In the genomic region with DNA sequence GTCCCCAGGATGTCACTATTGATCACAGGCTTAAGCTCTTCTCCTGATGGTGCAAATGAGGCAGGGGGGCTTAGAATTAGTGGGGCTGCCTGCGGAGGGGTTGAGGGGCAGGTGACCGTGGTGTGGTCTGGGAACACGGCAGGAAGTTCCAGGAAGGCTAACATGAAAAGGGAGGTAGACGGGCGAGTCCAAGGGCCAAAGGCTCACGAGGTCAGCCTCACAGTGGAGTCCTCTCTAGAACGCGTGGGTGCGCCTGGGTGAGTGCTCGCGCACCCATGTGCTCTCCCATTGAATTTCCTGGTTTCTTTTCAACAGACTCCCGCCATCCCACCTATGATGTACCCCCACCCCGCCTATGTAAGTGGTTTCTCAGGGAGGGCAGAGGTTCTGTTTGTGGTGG, we compare ENCODE assay signal across 28 cellular contexts.
"Had no signal": no experiment of that assay in that cellular context is flagged by ENCODE, and none has a peak within 500 bp of the region (broad histone marks: within the 10 kb centered on the region; RNA-seq: fewer than 3 reads in every experiment).

No MANE protein-coding gene starts in this region.

- DNase-seq: cortex of kidney; dorsolateral prefrontal cortex; effector CD8-positive, alpha-beta T cell; endodermal cell; foreskin fibroblast; gastrocnemius medialis; heart left ventricle; hippocampal formation; kidney glomerular epithelial cell; naive thymus-derived CD4-positive, alpha-beta T cell; nucleus accumbens; sigmoid colon; spleen; stimulated activated CD4-positive, alpha-beta T cell treated with anti-CD3 and anti-CD28 coated beads, Interleukin-1b, Interleukin-23, amount 100 ng/mL, for 48 hours; stimulated activated CD4-positive, alpha-beta T cell treated with anti-CD3 and anti-CD28 coated beads, Interleukin-4, amount 100 ng/mL, for 1 hour; stimulated activated CD8-positive, alpha-beta memory T cell treated with anti-CD3 and anti-CD28 coated beads, Interleukin-4, amount 100 ng/mL, for 48 hours; stimulated activated naive CD4-positive, alpha-beta T cell treated with Interleukin-2 at 50 U/mL for 16 hours; stomach; thyroid gland had no signal

- H2AFZ ChIP-seq: neural progenitor cell had no signal

- H3K36me3 ChIP-seq: gastrocnemius medialis, neural progenitor cell, prostate gland, right atrium auricular region, thyroid gland had no signal

- H3K9ac ChIP-seq: neural progenitor cell had no signal

- H3K4me3 Mint-ChIP-seq: endodermal cell; memory B cell; naive thymus-derived CD4-positive, alpha-beta T cell; nephron; neural progenitor cell; type B pancreatic cell had no signal

- H3K27me3 Mint-ChIP-seq: memory B cell; naive thymus-derived CD4-positive, alpha-beta T cell; type B pancreatic cell had no signal

- H3K27me3 ChIP-seq: dorsolateral prefrontal cortex, gastrocnemius medialis, heart left ventricle, neural progenitor cell, right atrium auricular region, sigmoid colon, spleen, stomach, thyroid gland had no signal

- H3K9me3 Mint-ChIP-seq: endodermal cell; memory B cell; naive thymus-derived CD4-positive, alpha-beta T cell; nephron; neural progenitor cell; type B pancreatic cell had no signal

- H3K27ac ChIP-seq: dorsolateral prefrontal cortex, epithelial cell of prostate, gastrocnemius medialis, heart left ventricle, neural progenitor cell, prostate gland, right atrium auricular region, sigmoid colon, spleen, thyroid gland had no signal

- H3K4me2 ChIP-seq: neural progenitor cell had no signal

- H3K4me3 ChIP-seq: dorsolateral prefrontal cortex, gastrocnemius medialis, heart left ventricle, lung, neural progenitor cell, prostate gland, right atrium auricular region, sigmoid colon, spleen, stomach, thyroid gland had no signal

- H3K4me1 ChIP-seq: neural progenitor cell, prostate gland, spleen, thyroid gland had no signal

- H3K27ac Mint-ChIP-seq: endodermal cell; memory B cell; naive thymus-derived CD4-positive, alpha-beta T cell; nephron; neural progenitor cell; type B pancreatic cell had no signal

- ATAC-seq: gastrocnemius medialis, heart left ventricle had no signal

- H3K36me3 Mint-ChIP-seq: neural progenitor cell, type B pancreatic cell had no signal

- FAIRE-seq: islet of Langerhans had no signal

- H3K4me1 Mint-ChIP-seq: memory B cell, nephron had no signal

- H3K9me3 ChIP-seq: gastrocnemius medialis, heart left ventricle, prostate gland, right atrium auricular region, sigmoid colon, spleen, stomach, thyroid gland had no signal
